Comparison of ENCODE assay signal across 12 cellular contexts in genomic region chr11:19880088-19880345, GRCh38.
"Had no signal": no experiment of that assay in that cellular context is flagged by ENCODE, and none has a peak within 500 bp of the region (broad histone marks: within the 10 kb centered on the region; RNA-seq: fewer than 3 reads in every experiment).

No MANE protein-coding gene starts in this region.

- H3K9me3 Mint-ChIP-seq: memory B cell, mesothelial cell of epicardium, natural killer cell, neural progenitor cell had no signal

- H3K27me3 Mint-ChIP-seq: memory B cell had no signal

- H3K27ac Mint-ChIP-seq: memory B cell, mesothelial cell of epicardium, natural killer cell, neural progenitor cell had no signal

- H3K36me3 Mint-ChIP-seq: memory B cell, mesothelial cell of epicardium, natural killer cell had no signal

- H3K4me1 Mint-ChIP-seq: memory B cell, mesothelial cell of epicardium, natural killer cell had no signal

- H3K4me3 Mint-ChIP-seq: memory B cell, mesothelial cell of epicardium, natural killer cell, neural progenitor cell had no signal

- DNase-seq: effector memory CD4-positive, alpha-beta T cell; gastrocnemius medialis; heart right ventricle; left lung; natural killer cell; ovary; stimulated activated CD4-positive, alpha-beta T cell treated with anti-CD3 and anti-CD28 coated beads, Interleukin-2, amount 100 ng/mL, for 48 hours; stimulated activated naive CD4-positive, alpha-beta T cell treated with Interleukin-2 at 50 U/mL for 16 hours; trophoblast cell had no signal
